ENCODE assay signal across 1 cellular context in the genomic region with DNA sequence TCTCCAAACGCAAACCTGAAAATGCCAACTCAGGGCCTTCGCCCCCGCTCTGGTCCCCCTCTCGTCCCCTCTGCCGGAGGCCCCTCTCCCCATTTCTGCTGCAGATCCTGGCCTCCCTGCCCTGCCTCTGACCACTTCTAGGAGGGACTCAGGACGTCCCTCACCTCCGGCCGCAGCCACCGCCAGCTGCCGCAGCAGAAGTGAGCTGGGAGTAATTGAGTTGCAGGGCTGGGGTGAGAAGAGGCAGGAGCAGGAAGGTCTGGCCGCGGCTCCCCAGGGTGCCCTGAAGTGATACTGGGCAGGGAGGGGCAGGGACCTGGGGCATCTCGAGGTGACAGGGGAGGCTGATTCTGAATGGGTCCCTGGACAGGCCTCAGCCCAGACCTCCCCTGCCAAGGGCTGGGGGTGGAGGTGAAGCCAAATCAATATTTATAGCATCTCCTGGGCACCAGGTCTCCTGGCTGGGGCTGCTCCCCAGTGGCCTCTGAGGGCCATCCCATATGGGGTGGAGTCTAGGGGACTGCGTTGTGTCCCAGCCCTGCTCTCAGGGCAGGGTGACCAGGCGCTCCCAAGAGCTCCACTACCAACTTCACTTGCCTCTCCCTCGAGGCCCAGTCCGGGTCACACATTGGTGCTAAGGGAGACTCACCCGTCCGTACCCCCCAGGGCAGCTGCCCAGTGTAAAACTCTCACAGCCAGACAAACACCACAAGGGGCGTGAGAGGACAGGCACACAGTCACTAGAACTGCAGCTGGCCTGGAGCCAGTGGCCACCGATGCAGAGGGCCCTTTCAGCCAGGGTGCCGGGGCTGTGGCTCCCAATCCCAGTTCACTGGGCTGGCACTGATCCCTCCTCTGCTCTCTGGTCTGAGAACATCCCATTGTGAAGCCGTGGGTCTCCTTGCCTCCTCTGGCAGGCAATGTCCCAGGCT.
TF ChIP-seq lines count a peak whose summit lies in the region.

No MANE protein-coding gene starts in this region.

TF ChIP-seq in WTC11, 78 proteins besides CTCF, POLR2A, EP300 and RAD21 (continued from another document):
- TF ChIP-seq, protein P1, sequence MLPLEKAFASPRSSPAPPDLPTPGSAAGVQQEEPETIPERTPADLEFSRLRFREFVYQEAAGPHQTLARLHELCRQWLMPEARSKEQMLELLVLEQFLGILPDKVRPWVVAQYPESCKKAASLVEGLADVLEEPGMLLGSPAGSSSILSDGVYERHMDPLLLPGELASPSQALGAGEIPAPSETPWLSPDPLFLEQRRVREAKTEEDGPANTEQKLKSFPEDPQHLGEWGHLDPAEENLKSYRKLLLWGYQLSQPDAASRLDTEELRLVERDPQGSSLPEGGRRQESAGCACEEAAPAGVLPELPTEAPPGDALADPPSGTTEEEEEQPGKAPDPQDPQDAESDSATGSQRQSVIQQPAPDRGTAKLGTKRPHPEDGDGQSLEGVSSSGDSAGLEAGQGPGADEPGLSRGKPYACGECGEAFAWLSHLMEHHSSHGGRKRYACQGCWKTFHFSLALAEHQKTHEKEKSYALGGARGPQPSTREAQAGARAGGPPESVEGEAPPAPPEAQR (CRISPR knock-in tag; IDR thresholded peaks at IDR 0.05), result no peak
- TF ChIP-seq ZNF416 (CRISPR knock-in tag; IDR thresholded peaks at IDR 0.05) (no peak), GABPB1 (CRISPR knock-in tag; IDR thresholded peaks at IDR 0.05) (no peak), NFATC4 (CRISPR knock-in tag; IDR thresholded peaks at IDR 0.05) (no peak), EMX1 (CRISPR knock-in tag; IDR thresholded peaks at IDR 0.05) (no peak), SMAD3 (CRISPR knock-in tag; IDR thresholded peaks at IDR 0.05; ENCODE audit: borderline replicate concordance) (no peak)
